Comparison of ENCODE assay signal across 27 cellular contexts in genomic region chr9:81369136-81369535, GRCh38.
"Had no signal": no experiment of that assay in that cellular context is flagged by ENCODE, and none has a peak within 500 bp of the region (broad histone marks: within the 10 kb centered on the region; RNA-seq: fewer than 3 reads in every experiment).

No MANE protein-coding gene starts in this region.

- H3K4me3 Mint-ChIP-seq: mesothelial cell of epicardium; naive thymus-derived CD4-positive, alpha-beta T cell; natural killer cell treated with Interleukin-12 subunit alpha and Interleukin-12 subunit beta and Interleukin-15 and Interleukin-18, amount 100 ng/mL, for 72 hours; stimulated activated effector memory CD8-positive, alpha-beta T cell treated with anti-CD3 and anti-CD28 coated beads, Interleukin-12 subunit alpha, Interleukin-12 subunit beta, amount 100 ng/mL, for 72 hours; stimulated activated naive CD8-positive, alpha-beta T cell treated with anti-CD3 and anti-CD28 coated beads, Interleukin-15, Interleukin-2, amounts not matched to agents 100 ng/mL and 50 ng/mL, for 24 hours; type B pancreatic cell had no signal

- H3K4me1 ChIP-seq: pancreas, prostate gland had no signal

- H3K4me1 Mint-ChIP-seq: naive thymus-derived CD4-positive, alpha-beta T cell; stimulated activated effector memory CD8-positive, alpha-beta T cell treated with anti-CD3 and anti-CD28 coated beads, Interleukin-12 subunit alpha, Interleukin-12 subunit beta, amount 100 ng/mL, for 72 hours had no signal

- H3K36me3 Mint-ChIP-seq: natural killer cell treated with Interleukin-12 subunit alpha and Interleukin-12 subunit beta and Interleukin-15 and Interleukin-18, amount 100 ng/mL, for 72 hours; stimulated activated effector memory CD8-positive, alpha-beta T cell treated with anti-CD3 and anti-CD28 coated beads, Interleukin-12 subunit alpha, Interleukin-12 subunit beta, amount 100 ng/mL, for 72 hours; type B pancreatic cell had no signal

- H3K9me3 ChIP-seq: pancreas, prostate gland had no signal

- H3K79me2 ChIP-seq: hepatocyte had no signal

- ATAC-seq: heart right ventricle; naive thymus-derived CD4-positive, alpha-beta T cell; natural killer cell treated with Interleukin-12 subunit alpha and Interleukin-12 subunit beta and Interleukin-15 and Interleukin-18, amount 100 ng/mL, for 72 hours; pancreas; right cardiac atrium; sciatic nerve; stimulated activated effector memory CD8-positive, alpha-beta T cell treated with anti-CD3 and anti-CD28 coated beads, Interleukin-12 subunit alpha, Interleukin-12 subunit beta, amount 100 ng/mL, for 72 hours had no signal

- FAIRE-seq: pancreas had no signal

- H3K27me3 Mint-ChIP-seq: naive thymus-derived CD4-positive, alpha-beta T cell; natural killer cell treated with Interleukin-12 subunit alpha and Interleukin-12 subunit beta and Interleukin-15 and Interleukin-18, amount 100 ng/mL, for 72 hours; stimulated activated naive CD8-positive, alpha-beta T cell treated with anti-CD3 and anti-CD28 coated beads, Interleukin-15, Interleukin-2, amounts not matched to agents 100 ng/mL and 50 ng/mL, for 24 hours had no signal

- H3K36me3 ChIP-seq: heart right ventricle, left ventricle myocardium inferior, pancreas, prostate gland, suprapubic skin, thoracic aorta, tibial artery had no signal

- H3K4me2 ChIP-seq: hepatocyte had no signal

- DNase-seq: heart right ventricle; islet precursor cell; left ventricle myocardium inferior; mesendoderm; naive thymus-derived CD4-positive, alpha-beta T cell; nucleus accumbens; pancreas; posterior cingulate gyrus; retina; right cardiac atrium; stimulated activated CD4-positive, alpha-beta T cell treated with anti-CD3 and anti-CD28 coated beads, Interleukin-12 subunit alpha, Interleukin-12 subunit beta, amount 100 ng/mL, for 4 hours; stimulated activated CD4-positive, alpha-beta T cell treated with anti-CD3 and anti-CD28 coated beads, Interleukin-15, amount 100 ng/mL, for 24 hours; stimulated activated CD4-positive, alpha-beta T cell treated with anti-CD3 and anti-CD28 coated beads, Interleukin-4, amount 100 ng/mL, for 24 hours; stimulated activated naive CD4-positive, alpha-beta T cell; tibial artery had no signal

- H3K27ac ChIP-seq: heart right ventricle, hepatocyte, left ventricle myocardium inferior, pancreas, prostate gland, skin epidermis, suprapubic skin, thoracic aorta, tibial artery had no signal

- H3K27me3 ChIP-seq: heart right ventricle, hepatocyte, pancreas, suprapubic skin, tibial artery had no signal

- H3K27ac Mint-ChIP-seq: mesothelial cell of epicardium; naive thymus-derived CD4-positive, alpha-beta T cell; natural killer cell treated with Interleukin-12 subunit alpha and Interleukin-12 subunit beta and Interleukin-15 and Interleukin-18, amount 100 ng/mL, for 72 hours; stimulated activated effector memory CD8-positive, alpha-beta T cell treated with anti-CD3 and anti-CD28 coated beads, Interleukin-12 subunit alpha, Interleukin-12 subunit beta, amount 100 ng/mL, for 72 hours; stimulated activated naive CD8-positive, alpha-beta T cell treated with anti-CD3 and anti-CD28 coated beads, Interleukin-15, Interleukin-2, amounts not matched to agents 100 ng/mL and 50 ng/mL, for 24 hours; type B pancreatic cell had no signal

- H3K4me3 ChIP-seq: heart right ventricle, hepatocyte, left ventricle myocardium inferior, lung, pancreas, prostate gland, skin epidermis, suprapubic skin, thoracic aorta, tibial artery had no signal

- H2AFZ ChIP-seq: hepatocyte had no signal
